Comparison of ENCODE assay signal across 7 cellular contexts in the genomic region with DNA sequence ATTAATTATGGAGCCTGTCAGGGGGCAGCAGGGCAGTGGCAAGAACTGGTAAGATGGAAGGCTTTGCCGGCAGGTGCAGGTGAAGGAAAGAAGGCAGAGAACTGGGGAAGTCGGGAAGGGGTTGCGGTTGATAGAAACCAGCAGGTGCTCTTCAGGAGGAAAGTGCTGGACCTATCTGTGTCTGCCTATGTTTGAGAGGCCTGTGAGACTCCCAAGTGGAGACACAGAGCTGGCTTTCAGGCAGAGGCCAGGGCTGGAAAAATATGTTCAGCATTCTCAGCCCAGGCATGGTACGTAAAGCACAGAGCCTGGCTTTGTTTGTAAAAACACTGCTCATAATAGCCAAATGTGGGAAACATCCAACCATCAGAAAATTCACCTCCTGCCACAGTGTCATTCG.
"Had no signal": no experiment of that assay in that cellular context is flagged by ENCODE, and none has a peak within 500 bp of the region (broad histone marks: within the 10 kb centered on the region; RNA-seq: fewer than 3 reads in every experiment).

No MANE protein-coding gene starts in this region.

- H3K27ac ChIP-seq: HL-60 had no signal

- H3K27ac Mint-ChIP-seq: IgD-negative memory B cell had no signal

- ATAC-seq: HepG2, K562 had no signal

- H3K9me3 Mint-ChIP-seq: IgD-negative memory B cell had no signal

- H3K4me1 Mint-ChIP-seq: IgD-negative memory B cell had no signal

- H3K4me3 Mint-ChIP-seq: IgD-negative memory B cell had no signal

- H3K27me3 Mint-ChIP-seq: IgD-negative memory B cell had no signal

- H3K4me3 ChIP-seq: K562 had no signal

- DNase-seq: IMR-90, KBM-7, KG1 had no signal
